20 cellular contexts compared by ENCODE assay signal in the genomic region with DNA sequence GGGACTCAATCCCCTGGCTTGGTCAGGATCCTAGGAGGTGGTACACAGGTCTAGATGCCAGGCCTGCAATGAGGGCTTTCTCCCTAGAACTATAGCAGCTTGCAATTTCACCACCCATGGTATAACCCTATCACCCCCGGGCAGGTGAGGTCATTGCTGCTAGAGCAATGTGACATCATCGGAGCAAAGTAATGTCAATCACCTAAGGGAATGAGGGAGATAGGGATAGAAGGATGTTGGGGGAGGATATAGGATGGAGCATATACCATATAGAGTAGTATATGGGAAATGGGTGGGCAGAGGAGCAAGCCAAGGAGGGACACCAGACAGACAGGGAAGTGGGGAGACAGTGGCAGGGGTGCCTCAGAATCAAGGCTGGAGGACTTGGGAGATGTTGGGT.
"Had no signal": no experiment of that assay in that cellular context is flagged by ENCODE, and none has a peak within 500 bp of the region (broad histone marks: within the 10 kb centered on the region; RNA-seq: fewer than 3 reads in every experiment).

No MANE protein-coding gene starts in this region.

- H3K36me3 Mint-ChIP-seq: stimulated activated effector memory CD8-positive, alpha-beta T cell treated with anti-CD3 and anti-CD28 coated beads, Interleukin-12 subunit alpha, Interleukin-12 subunit beta, amount 100 ng/mL, for 72 hours had no signal

- ATAC-seq: gastrocnemius medialis; heart right ventricle; pancreas; right cardiac atrium; stimulated activated effector memory CD8-positive, alpha-beta T cell treated with anti-CD3 and anti-CD28 coated beads, Interleukin-12 subunit alpha, Interleukin-12 subunit beta, amount 100 ng/mL, for 72 hours had no signal

- H3K36me3 ChIP-seq: esophagus muscularis mucosa, gastrocnemius medialis, heart right ventricle, pancreas, tibial artery, upper lobe of left lung, vagina had no signal

- H3K4me3 ChIP-seq: esophagus muscularis mucosa, gastrocnemius medialis, heart right ventricle, pancreas, smooth muscle cell, tibial artery, upper lobe of left lung, vagina had no signal

- H3K9me3 Mint-ChIP-seq: naive B cell; stimulated activated effector memory CD8-positive, alpha-beta T cell treated with anti-CD3 and anti-CD28 coated beads, Interleukin-12 subunit alpha, Interleukin-12 subunit beta, amount 100 ng/mL, for 72 hours; stimulated activated naive CD8-positive, alpha-beta T cell treated with anti-CD3 and anti-CD28 coated beads, Interleukin-15, Interleukin-2, amounts not matched to agents 100 ng/mL and 50 ng/mL, for 24 hours had no signal

- H3K27ac ChIP-seq: epithelial cell of prostate, esophagus muscularis mucosa, gastrocnemius medialis, heart right ventricle, pancreas, tibial artery, upper lobe of left lung, vagina had no signal

- H3K9me3 ChIP-seq: esophagus muscularis mucosa, gastrocnemius medialis, heart right ventricle, pancreas, tibial artery, upper lobe of left lung, vagina had no signal

- H3K27ac Mint-ChIP-seq: progenitor cell of endocrine pancreas; stimulated activated effector memory CD8-positive, alpha-beta T cell treated with anti-CD3 and anti-CD28 coated beads, Interleukin-12 subunit alpha, Interleukin-12 subunit beta, amount 100 ng/mL, for 72 hours; stimulated activated naive CD8-positive, alpha-beta T cell treated with anti-CD3 and anti-CD28 coated beads, Interleukin-15, Interleukin-2, amounts not matched to agents 100 ng/mL and 50 ng/mL, for 24 hours had no signal

- H3K4me3 Mint-ChIP-seq: stimulated activated naive CD8-positive, alpha-beta T cell treated with anti-CD3 and anti-CD28 coated beads, Interleukin-15, Interleukin-2, amounts not matched to agents 100 ng/mL and 50 ng/mL, for 24 hours had no signal

- DNase-seq: effector memory CD4-positive, alpha-beta T cell; gastrocnemius medialis; heart right ventricle; hypothalamus; kidney glomerular epithelial cell; mesendoderm; naive B cell; nucleus accumbens; pancreas; right cardiac atrium; stimulated activated CD4-positive, alpha-beta T cell treated with anti-CD3 and anti-CD28 coated beads, Interleukin-2, amount 100 ng/mL, for 48 hours; tibial artery; upper lobe of left lung had no signal
